11 cellular contexts compared by ENCODE assay signal in the genomic region with DNA sequence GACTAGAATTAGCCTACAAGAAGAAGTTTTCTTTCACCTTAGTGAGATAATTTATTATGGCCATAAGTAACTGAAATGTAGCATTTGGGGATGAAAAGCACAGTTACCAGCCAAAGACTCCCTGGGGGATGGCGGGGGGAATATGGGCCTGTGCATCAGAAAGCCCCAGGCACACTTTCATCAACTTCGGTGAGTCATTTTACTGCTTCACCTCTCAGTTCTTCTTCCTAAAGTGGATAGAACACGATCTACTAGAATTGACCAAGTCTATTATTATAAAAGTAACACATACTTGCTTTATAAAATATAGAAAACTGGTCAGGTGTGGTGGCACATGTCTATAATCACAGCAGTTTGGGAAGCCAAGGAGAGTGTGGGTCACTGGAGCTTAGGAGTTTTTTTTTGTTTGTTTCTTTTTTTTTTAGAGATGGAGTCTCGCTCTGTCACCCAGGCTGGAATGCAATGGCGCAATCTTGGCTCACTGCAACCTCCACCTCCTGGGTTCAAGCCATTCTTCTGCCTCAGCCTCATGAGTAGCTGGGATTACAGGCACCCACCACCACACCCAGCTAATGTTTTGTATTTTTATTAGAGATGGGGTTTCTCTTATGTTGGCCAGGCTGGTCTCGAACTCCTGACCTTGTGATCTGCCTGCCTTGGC.
DNase-seq lines count a peak whose midpoint lies in the region; ATAC-seq and TF ChIP-seq lines count a peak whose summit lies in the region.
"Had no signal": no experiment of that assay in that cellular context is flagged by ENCODE, and none has a peak within 500 bp of the region (broad histone marks: within the 10 kb centered on the region; RNA-seq: fewer than 3 reads in every experiment).

No MANE protein-coding gene starts in this region.

- H3K9me3 Mint-ChIP-seq in HFFc6 = no peaks in the 10 kb centered on the region

- no peaks in the 10 kb centered on the region for H3K36me3 ChIP-seq in BLaER1 treated with 17β-estradiol and CSF1 and Interleukin-3, amounts not matched to agents 10 nM and 100 nM
- H3K36me3 ChIP-seq in smooth muscle cell (ENCODE audit: low read depth) (no peaks in the 10 kb centered on the region), HAP-1 (replicated peaks) (no peaks in the 10 kb centered on the region)

- TF ChIP-seq CTCF in HFFc6 (IDR thresholded peaks at IDR 0.05) (no peak), fibroblast of the aortic adventitia (IDR thresholded peaks at IDR 0.05; ENCODE audit: insufficient read depth, low read length) (no peak), smooth muscle cell (IDR thresholded peaks at IDR 0.05; ENCODE audit: borderline replicate concordance, insufficient read depth, poor library complexity, severe bottlenecking) (no peak)

- no peak for ATAC-seq in GM21515 (IDR thresholded peaks at IDR 0.05; ENCODE audit: unreplicated experiment)

- peaks cover 25 to 59% (median 48%) of the 10 kb centered on the region in 10 experiments for H3K4me1 ChIP-seq in BLaER1 treated with 17β-estradiol and CSF1 and Interleukin-3, amounts not matched to agents 10 nM and 100 nM
- H3K4me1 ChIP-seq in smooth muscle cell (ENCODE audit: low read depth) = no peaks in the 10 kb centered on the region
- no peaks in the 10 kb centered on the region for H3K4me1 ChIP-seq in HAP-1
- H3K4me1 ChIP-seq: parathyroid adenoma had no signal

- peaks cover 14% of the 10 kb centered on the region; the same call in 1 of the 2 replicates for H3K36me3 Mint-ChIP-seq in HFFc6 (ENCODE audit: low read depth)

- peaks cover 96% of the 10 kb centered on the region for H3K4me1 Mint-ChIP-seq in HFFc6 (ENCODE audit: low read depth)

- DNase-seq in HFFc6 (peak; percentile 83), NCI-H226 (peak; percentile 51), fibroblast of the aortic adventitia (ENCODE audit: low read depth) (peak; percentile 54), smooth muscle cell (lab: John Stamatoyannopoulos, UW; ENCODE audit: unreplicated experiment) (no peak), HAP-1 (ENCODE audit: low spot score in 2 of 2) (no peak), dedifferentiated amniotic fluid mesenchymal stem cell (ENCODE audit: extremely low spot score) (no peak)
- DNase-seq: NCI-H2029; stimulated activated naive CD4-positive, alpha-beta T cell treated with Interleukin-2 at 50 U/mL for 16 hours had no signal

- H3K9me3 ChIP-seq in BLaER1 treated with 17β-estradiol and CSF1 and Interleukin-3, amounts not matched to agents 10 nM and 100 nM (replicated peaks in 1 of 11) = no peaks in the 10 kb centered on the region
- H3K9me3 ChIP-seq in smooth muscle cell (replicated peaks; ENCODE audit: low read depth) (no peaks in the 10 kb centered on the region), HAP-1 (no peaks in the 10 kb centered on the region)

- H3K27ac ChIP-seq in BLaER1 treated with 17β-estradiol and CSF1 and Interleukin-3, amounts not matched to agents 10 nM and 100 nM = peak overlapping the region in 8 of 11 experiments; percentile 25 to 67 (median 50); a peak in 15 of 22 replicates
- H3K27ac ChIP-seq in smooth muscle cell (ENCODE audit: low read depth) = no peak overlapping the region
- H3K27ac ChIP-seq: parathyroid adenoma had no signal

- WGBS in smooth muscle cell (ENCODE audit: low lambda C conversion rate) = 88% methylated on average over 6 of the region's 6 CpGs

- H3K9ac ChIP-seq in BLaER1 treated with 17β-estradiol and CSF1 and Interleukin-3, amounts not matched to agents 10 nM and 100 nM = peak overlapping the region in 1 of 11 experiments; percentile 23; a peak in 1 of 22 replicates
- H3K9ac ChIP-seq in smooth muscle cell (ENCODE audit: low read depth) = no peak overlapping the region
- H3K9ac ChIP-seq: parathyroid adenoma had no signal

- no peaks in the 10 kb centered on the region for H3K27me3 ChIP-seq in BLaER1 treated with 17β-estradiol and CSF1 and Interleukin-3, amounts not matched to agents 10 nM and 100 nM
- no peaks in the 10 kb centered on the region for H3K27me3 ChIP-seq in smooth muscle cell (ENCODE audit: low read depth)
- H3K27me3 ChIP-seq in HAP-1 (ENCODE audit: low read depth) = no peaks in the 10 kb centered on the region

- H3K4me3 Mint-ChIP-seq in HFFc6 = peak overlapping the region; percentile 77

- no peak overlapping the region for H2AFZ ChIP-seq in smooth muscle cell (ENCODE audit: low read depth)
- H2AFZ ChIP-seq: parathyroid adenoma had no signal

- no peaks in the 10 kb centered on the region for H4K20me1 ChIP-seq in BLaER1 treated with 17β-estradiol and CSF1 and Interleukin-3, amounts not matched to agents 10 nM and 100 nM
- no peaks in the 10 kb centered on the region for H4K20me1 ChIP-seq in smooth muscle cell (ENCODE audit: low read depth)

- in situ Hi-C loops in HAP-1 (cut with MboI; ENCODE audit: low sequenced_read_pairs) = no loop called here

- peak overlapping the region; percentile 98 for H3K27ac Mint-ChIP-seq in HFFc6

- no peaks in the 10 kb centered on the region for H3F3A ChIP-seq in smooth muscle cell (ENCODE audit: low read depth)

- peak overlapping the region; percentile 35 to 82 (median 79) for H3K4me2 ChIP-seq in BLaER1 treated with 17β-estradiol and CSF1 and Interleukin-3, amounts not matched to agents 10 nM and 100 nM
- H3K4me2 ChIP-seq in smooth muscle cell = no peak overlapping the region

- H3K27me3 Mint-ChIP-seq in HFFc6 (ENCODE audit: insufficient read depth) = no peaks in the 10 kb centered on the region; the same call in 1 of the 2 replicates

- no peak overlapping the region for H3K4me3 ChIP-seq in BLaER1 treated with 17β-estradiol and CSF1 and Interleukin-3, amounts not matched to agents 10 nM and 100 nM
- H3K4me3 ChIP-seq in fibroblast of the aortic adventitia (ENCODE audit: low read depth, low read length) (no peak overlapping the region), smooth muscle cell (no peak overlapping the region), HAP-1 (no peak overlapping the region)

- H3K79me2 ChIP-seq in smooth muscle cell (ENCODE audit: low read depth) = no peaks in the 10 kb centered on the region
- H3K79me2 ChIP-seq: parathyroid adenoma had no signal

Comparison
In these comparisons a context has a peak if more than half of its experiments do, and no peak if none do; other contexts are left out.
1. DNase-seq: peak in HFFc6 (single experiment), NCI-H226 (single experiment) and fibroblast of the aortic adventitia (single experiment); none in smooth muscle cell (single experiment), HAP-1 (0 of 2) and dedifferentiated amniotic fluid mesenchymal stem cell (single experiment).